8 cellular contexts compared by ENCODE assay signal in genomic region chr15:40323239-40323952, GRCh38. TPM values are rescaled to one million over a fixed set of nuclear protein-coding genes. Genes with fewer than 3 reads are reported as not detected.
DNase-seq lines count a peak whose midpoint lies in the region; ATAC-seq and TF ChIP-seq lines count a peak whose summit lies in the region.

INAFM2 (plus strand) TSS chr15:40323692; CDS start chr15:40324056, 364 bp downstream.

- no peaks in the 10 kb centered on the region for H3K36me3 ChIP-seq in vagina

- no peaks in the 10 kb centered on the region for H3K9me3 ChIP-seq in T-helper 17 cell (ENCODE audit: control insufficient read depth, low read length, poor library complexity, severe bottlenecking)
- H3K9me3 ChIP-seq in right cardiac atrium (ENCODE audit: control insufficient read depth, low read length) = no peaks in the 10 kb centered on the region
- H3K9me3 ChIP-seq in vagina = no peaks in the 10 kb centered on the region

- H3K4me1 ChIP-seq in right cardiac atrium (ENCODE audit: control insufficient read depth, insufficient read depth, low read length) = peaks cover 11% of the 10 kb centered on the region
- H3K4me1 ChIP-seq in vagina = peaks cover 31% of the 10 kb centered on the region

- H3K4me3 ChIP-seq in right cardiac atrium (ENCODE audit: low read length) = peak within 1 kb of the TSS; percentile 76
- H3K4me3 ChIP-seq in vagina = peak within 1 kb of the TSS; percentile 73 to 85

- under 1% methylated on average over 103 of the region's 103 CpGs for WGBS in right cardiac atrium

- H3K4me3 Mint-ChIP-seq in T-helper 17 cell = peak within 1 kb of the TSS; percentile 88

- ATAC-seq in HG02885 (IDR thresholded peaks at IDR 0.05; ENCODE audit: poor library complexity, unreplicated experiment) = peak; percentile 92
- peak; percentile 91 for ATAC-seq in T-helper 17 cell
- ATAC-seq in right cardiac atrium = peak; percentile 92

- peaks cover 19% of the 10 kb centered on the region for H3K4me1 Mint-ChIP-seq in T-helper 17 cell

- intact Hi-C loops in right cardiac atrium (cut with DNase I) = loop anchor here in 3 of 4 donors (5.0 kb wide), 2 partner anchors 34 to 99 kb away; partner anchors contain the start of gene DISP2 (in 1 of the 3)
- intact Hi-C loops in vagina (cut with DNase I) = no loop called here

- DNase-seq in NCI-H1694 (lab: John Stamatoyannopoulos, UW) (peak; percentile 82), T-helper 17 cell (peak; percentile 76 to 87 (median 87)), amygdala (lab: John Stamatoyannopoulos, UW) (peak in 55 of 56 donors; percentile 41 to 89 (median 73)), right cardiac atrium (peak; percentile 94 to 97 (median 97)), putamen (ENCODE audit: low spot score) (peak; percentile 90), vagina (ENCODE audit: extremely low spot score in 2 of 2) (no peak)

- peaks cover 8% of the 10 kb centered on the region for H3K27me3 Mint-ChIP-seq in T-helper 17 cell

- peak; percentile 32 to 46 (median 45) for TF ChIP-seq CTCF in vagina (IDR thresholded peaks at IDR 0.05)

- H3K27me3 ChIP-seq in right cardiac atrium (ENCODE audit: control insufficient read depth, insufficient read depth) (no peaks in the 10 kb centered on the region), vagina (no peaks in the 10 kb centered on the region)

- peak within 1 kb of the TSS; percentile 92 for H3K27ac ChIP-seq in right cardiac atrium (ENCODE audit: low read length)
- H3K27ac ChIP-seq in vagina = peak within 1 kb of the TSS; percentile 75

- TF ChIP-seq POLR2A in GM15510 (IDR thresholded peaks at IDR 0.05; ENCODE audit: borderline replicate concordance, extremely low read depth, insufficient read length) (peak; percentile 42), vagina (IDR thresholded peaks at IDR 0.05) (no peak)

- peak within 1 kb of the TSS; percentile 62 for H3K27ac Mint-ChIP-seq in T-helper 17 cell

- H3K36me3 Mint-ChIP-seq in T-helper 17 cell (ENCODE audit: low read depth) = no peaks in the 10 kb centered on the region

RNA-seq across cellular contexts. Expression of gene INAFM2, which starts in this region (rescaled TPM):
- total RNA-seq in T-helper 17 cell (10 to 100 TPM in 1 of 2 donors, 1 to 10 TPM in 1; 9.2 to 48.3 TPM), right cardiac atrium (100 to 1,000 TPM in 1 of 4 donors, 10 to 100 TPM in 3; 72.6 to 115 (median 74.1) TPM), vagina (5.2 TPM)
- 47.3 TPM for polyA plus RNA-seq in right cardiac atrium

Comparison
In these comparisons a context has a peak if more than half of its experiments do, and no peak if none do; other contexts are left out.
1. DNase-seq: peak in NCI-H1694 (single experiment), T-helper 17 cell (3 of 3), amygdala (55 of 56), right cardiac atrium (3 of 3) and putamen (single experiment); none in vagina (0 of 2).
2. Peak in every context shown above with its lines, with median percentiles within 50 percentile points of each other: ATAC-seq.